2 cellular contexts compared by ENCODE assay signal in genomic region chr7:18040196-18040595, GRCh38.
TF ChIP-seq lines count a peak whose summit lies in the region.

No MANE protein-coding gene starts in this region.

TF ChIP-seq in HCT116, 20 proteins besides CTCF, POLR2A, EP300 and RAD21 (continued from another document):
- TF ChIP-seq POLR2AphosphoS5 (IDR thresholded peaks at IDR 0.05; ENCODE audit: low read depth, low read length) (no peak), EGR1 (IDR thresholded peaks at IDR 0.05; ENCODE audit: low read depth) (no peak), ELF1 (IDR thresholded peaks at IDR 0.05; ENCODE audit: borderline replicate concordance, low read depth) (no peak), SRF (IDR thresholded peaks at IDR 0.05; ENCODE audit: low read depth) (no peak), ZFX (IDR thresholded peaks at IDR 0.05) (no peak), EZH2 (IDR thresholded peaks at IDR 0.05) (no peak), JUND (IDR thresholded peaks at IDR 0.05) (no peak), ZBTB33 (IDR thresholded peaks at IDR 0.05; ENCODE audit: extremely low read depth, insufficient replicate concordance, low read length) (no peak), CEBPB (IDR thresholded peaks at IDR 0.05; ENCODE audit: low read depth) (no peak)

TF ChIP-seq in SK-N-SH treated with all-trans-retinoic acid at 6 μM for 48 hours, 23 proteins besides CTCF, POLR2A, EP300 and RAD21 (continued from another document):
- no peak for TF ChIP-seq TSHZ2 (CRISPR knock-in tag; IDR thresholded peaks at IDR 0.05)
- TF ChIP-seq ZNF70 (CRISPR knock-in tag; IDR thresholded peaks at IDR 0.05), result no peak
- no peak for TF ChIP-seq BACH2 (CRISPR knock-in tag; IDR thresholded peaks at IDR 0.05; ENCODE audit: borderline replicate concordance)
- TF ChIP-seq PPARA (CRISPR knock-in tag; IDR thresholded peaks at IDR 0.05; ENCODE audit: borderline replicate concordance), result no peak
- TF ChIP-seq CSDC2 (CRISPR knock-in tag; IDR thresholded peaks at IDR 0.05), result no peak
- no peak for TF ChIP-seq ESRRG (CRISPR knock-in tag; IDR thresholded peaks at IDR 0.05)
- TF ChIP-seq ZFP30 (CRISPR knock-in tag; IDR thresholded peaks at IDR 0.05), result no peak
